Comparison of ENCODE assay signal across 20 cellular contexts in the genomic region with DNA sequence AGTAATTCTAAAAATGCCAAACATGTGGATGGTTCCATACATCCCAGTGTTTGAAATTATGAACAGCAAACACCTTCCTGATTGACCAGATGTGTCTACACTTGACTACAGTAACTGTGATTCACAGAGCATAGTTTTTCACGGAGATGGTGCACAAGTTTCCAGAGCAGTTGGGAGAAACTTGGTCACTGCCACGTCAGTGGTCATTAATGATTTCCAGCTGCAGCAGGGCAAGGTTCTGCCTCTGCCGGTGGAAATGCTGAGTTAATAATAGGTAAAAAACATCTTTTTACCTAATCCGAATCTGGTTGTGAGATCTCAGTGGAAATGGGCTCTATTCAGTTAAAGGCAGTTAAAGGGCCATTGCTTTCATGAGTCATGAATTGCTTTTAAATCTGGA.
"Had no signal": no experiment of that assay in that cellular context is flagged by ENCODE, and none has a peak within 500 bp of the region (broad histone marks: within the 10 kb centered on the region; RNA-seq: fewer than 3 reads in every experiment).

No MANE protein-coding gene starts in this region.

- H3K4me1 Mint-ChIP-seq: naive thymus-derived CD4-positive, alpha-beta T cell; nephron progenitor cell; stimulated activated naive B cell treated with anti-CD40 and anti-IgM and Interleukin-4, amounts not matched to agents 10 μg/mL and 1 μg/mL and 100 μg/mL, for 72 hours had no signal

- ATAC-seq: gastrocnemius medialis; heart right ventricle; left colon; naive thymus-derived CD4-positive, alpha-beta T cell; psoas muscle; sciatic nerve; stimulated activated naive B cell treated with anti-CD40 and anti-IgM and Interleukin-4, amounts not matched to agents 10 μg/mL and 1 μg/mL and 100 μg/mL, for 72 hours had no signal

- H3K27ac ChIP-seq: colonic mucosa, gastrocnemius medialis, heart right ventricle, psoas muscle, spleen, stomach, thoracic aorta, transverse colon had no signal

- H3K36me3 ChIP-seq: colonic mucosa, gastrocnemius medialis, heart right ventricle, spleen, stomach, thoracic aorta, transverse colon had no signal

- H3K27me3 ChIP-seq: colonic mucosa, gastrocnemius medialis, heart right ventricle, stomach, transverse colon had no signal

- H3K4me1 ChIP-seq: colonic mucosa, gastrocnemius medialis, heart right ventricle, psoas muscle, spleen, stomach, transverse colon had no signal

- H3K36me3 Mint-ChIP-seq: naive thymus-derived CD4-positive, alpha-beta T cell; stimulated activated naive B cell treated with anti-CD40 and anti-IgM and Interleukin-4, amounts not matched to agents 10 μg/mL and 1 μg/mL and 100 μg/mL, for 72 hours had no signal

- DNase-seq: colonic mucosa; dermis blood vessel endothelial cell; effector CD8-positive, alpha-beta T cell; gastrocnemius medialis; heart right ventricle; left colon; naive thymus-derived CD4-positive, alpha-beta T cell; nephron progenitor cell; psoas muscle; spleen; stimulated activated CD4-positive, alpha-beta T cell treated with anti-CD3 and anti-CD28 coated beads, Interleukin-15, amount 100 ng/mL, for 24 hours; stimulated activated CD4-positive, alpha-beta T cell treated with anti-CD3 and anti-CD28 coated beads, Interleukin-1b, Interleukin-23, amount 100 ng/mL, for 48 hours; stimulated activated CD4-positive, alpha-beta T cell treated with anti-CD3 and anti-CD28 coated beads, Interleukin-4, amount 100 ng/mL, for 4 hours; stimulated activated naive B cell treated with anti-CD40 and anti-IgM and Interleukin-4, amounts not matched to agents 10 μg/mL and 1 μg/mL and 100 μg/mL, for 72 hours; stomach; substantia nigra; transverse colon had no signal

- H3K4me3 ChIP-seq: colonic mucosa, gastrocnemius medialis, heart right ventricle, psoas muscle, spleen, stomach, thoracic aorta, transverse colon had no signal

- H3K9me3 ChIP-seq: colonic mucosa, gastrocnemius medialis, heart right ventricle, psoas muscle, spleen, stomach, thoracic aorta, transverse colon had no signal

- FAIRE-seq: keratinocyte had no signal

- H3K9me3 Mint-ChIP-seq: nephron progenitor cell had no signal

- H3K4me3 Mint-ChIP-seq: naive thymus-derived CD4-positive, alpha-beta T cell; nephron progenitor cell; stimulated activated naive B cell treated with anti-CD40 and anti-IgM and Interleukin-4, amounts not matched to agents 10 μg/mL and 1 μg/mL and 100 μg/mL, for 72 hours had no signal

- H3K27ac Mint-ChIP-seq: naive thymus-derived CD4-positive, alpha-beta T cell; nephron progenitor cell; stimulated activated naive B cell treated with anti-CD40 and anti-IgM and Interleukin-4, amounts not matched to agents 10 μg/mL and 1 μg/mL and 100 μg/mL, for 72 hours had no signal
